Comparison of ENCODE assay signal across 13 cellular contexts in the genomic region with DNA sequence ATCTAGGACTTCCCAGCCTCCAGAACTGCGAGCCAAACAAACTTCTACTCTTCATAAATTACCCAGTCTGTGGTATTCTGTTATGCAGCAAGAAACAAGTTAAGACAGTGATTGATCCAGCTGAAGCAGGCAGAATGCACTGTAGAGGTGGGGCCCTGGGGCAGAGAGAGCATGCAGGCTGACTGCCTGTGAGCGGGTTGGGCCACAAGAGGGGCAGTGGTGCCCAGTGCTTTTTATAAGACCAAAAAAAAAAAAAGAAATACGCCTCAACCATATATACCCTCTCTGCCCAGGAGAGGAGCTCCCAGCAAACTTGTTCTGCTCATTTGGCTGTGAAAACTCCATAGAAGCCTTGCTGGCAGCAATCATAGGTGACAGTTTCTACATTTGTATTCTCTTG.
A peak's percentile ranks its signal among the peaks of the same experiment; 100 is the strongest.
DNase-seq lines count a peak whose midpoint lies in the region; ATAC-seq and TF ChIP-seq lines count a peak whose summit lies in the region.
"Had no signal": no experiment of that assay in that cellular context is flagged by ENCODE, and none has a peak within 500 bp of the region (broad histone marks: within the 10 kb centered on the region; RNA-seq: fewer than 3 reads in every experiment).

No MANE protein-coding gene starts in this region.

- CTCF ChIA-PET in HEK293 (lab: Yijun Ruan, JAX) = interaction anchor here (1.4 kb wide), 1 partner anchor 11 kb away, joined by 3 read pairs; no protein-coding TSS in a partner anchor

- H3K4me1 ChIP-seq in HEK293 (ENCODE audit: control insufficient read depth, insufficient read depth, low read length) (0 out of 2 replicates have a peak, but pooled peaks cover 10% of the 10 kb centered on the region), right cardiac atrium (ENCODE audit: control insufficient read depth, insufficient read depth, low read length) (peaks cover 4% of the 10 kb centered on the region), HAP-1 (no peaks in the 10 kb centered on the region)

- no peak for DNase-seq in dorsolateral prefrontal cortex
- DNase-seq in right cardiac atrium = peak in 1 of 3 donors; percentile 42
- no peak for DNase-seq in sciatic nerve (ENCODE audit: low spot score)
- no peak for DNase-seq in anterior cingulate cortex (lab: John Stamatoyannopoulos, UW)
- no peak for DNase-seq in activated CD8-positive, alpha-beta memory T cell treated with anti-CD3 and anti-CD28 coated beads, Interleukin-2, amount 50 U/mL, for 4 hours
- DNase-seq in activated CD8-positive, alpha-beta memory T cell treated with anti-CD3 and anti-CD28 coated beads, Interleukin-2, amount 50 U/mL, for 48 hours = no peak
- no peak for DNase-seq in HAP-1 (ENCODE audit: low spot score in 2 of 2)
- DNase-seq: midbrain; NCI-H2081 treated with DMSO at 0.1 percent for 48 hours; NCI-H748 treated with DMSO at 0.1 percent for 48 hours; stimulated activated naive CD4-positive, alpha-beta T cell; uterus had no signal

- POLR2A ChIA-PET in HEK293 (lab: Yijun Ruan, JAX) = no interaction called here

- intact Hi-C loops in dorsolateral prefrontal cortex (cut with DNase I) = no loop called here
- intact Hi-C loops in right cardiac atrium (cut with DNase I) = no loop called here
- intact Hi-C loops in sciatic nerve (cut with DNase I) = no loop called here

- H3K4me3 ChIP-seq in HEK293 (ENCODE audit: low read depth, low read length) = no peak overlapping the region
- H3K4me3 ChIP-seq in dorsolateral prefrontal cortex = no peak overlapping the region
- no peak overlapping the region for H3K4me3 ChIP-seq in right cardiac atrium (ENCODE audit: low read length)
- H3K4me3 ChIP-seq in HAP-1 = no peak overlapping the region
- H3K4me3 ChIP-seq: uterus had no signal

- WGBS in right cardiac atrium = 80% methylated on average over 3 of the region's 3 CpGs

- H3K36me3 ChIP-seq in HEK293 (ENCODE audit: control insufficient read depth in 2 of 2, insufficient read depth in 1 of 2, low read length in 2 of 2) = no peaks in the 10 kb centered on the region
- no peaks in the 10 kb centered on the region for H3K36me3 ChIP-seq in HAP-1 (replicated peaks)
- H3K36me3 ChIP-seq: uterus had no signal

- ATAC-seq in right cardiac atrium = peak; percentile 28 to 38
- ATAC-seq in sciatic nerve = peak; percentile 5

- TF ChIP-seq CTCF in HEK293 (tag by site-specific recombination; IDR thresholded peaks at IDR 0.05) (peak; percentile 23; the same call in 1 of the 2 replicates), dorsolateral prefrontal cortex (IDR thresholded peaks at IDR 0.05 in 54 of 56, conservative IDR thresholded peaks at IDR 0.05 in 2 of 56; ENCODE audit: low read depth in 1 of 56, partially characterized antibody in 56 of 56) (no peak)

- H3K9me3 ChIP-seq in HEK293 (ENCODE audit: control insufficient read depth, insufficient read depth, low read depth, low read length) = no peaks in the 10 kb centered on the region
- no peaks in the 10 kb centered on the region for H3K9me3 ChIP-seq in right cardiac atrium (ENCODE audit: control insufficient read depth, low read length)
- no peaks in the 10 kb centered on the region for H3K9me3 ChIP-seq in HAP-1
- H3K9me3 ChIP-seq: uterus had no signal

- no peaks in the 10 kb centered on the region for H3K27me3 ChIP-seq in dorsolateral prefrontal cortex
- no peaks in the 10 kb centered on the region for H3K27me3 ChIP-seq in right cardiac atrium (ENCODE audit: control insufficient read depth, insufficient read depth)
- H3K27me3 ChIP-seq in HAP-1 (ENCODE audit: low read depth) = no peaks in the 10 kb centered on the region
- H3K27me3 ChIP-seq: uterus had no signal

- in situ Hi-C loops in HAP-1 (cut with MboI; ENCODE audit: low sequenced_read_pairs) = no loop called here

- H3K27ac ChIP-seq in HEK293 (ENCODE audit: extremely low read depth, low read depth, low read length) (no peak overlapping the region), dorsolateral prefrontal cortex (peak overlapping the region in 42 of 59 donors; percentile 2 to 83 (median 49)), right cardiac atrium (ENCODE audit: low read length) (peak overlapping the region; percentile 73)

TF ChIP-seq in HEK293, 187 proteins besides CTCF, POLR2A, EP300 and RAD21:
- no peak for TF ChIP-seq ZNF791 (tag by site-specific recombination; IDR thresholded peaks at IDR 0.05)
